Comparison of ENCODE assay signal across 21 cellular contexts in the genomic region with DNA sequence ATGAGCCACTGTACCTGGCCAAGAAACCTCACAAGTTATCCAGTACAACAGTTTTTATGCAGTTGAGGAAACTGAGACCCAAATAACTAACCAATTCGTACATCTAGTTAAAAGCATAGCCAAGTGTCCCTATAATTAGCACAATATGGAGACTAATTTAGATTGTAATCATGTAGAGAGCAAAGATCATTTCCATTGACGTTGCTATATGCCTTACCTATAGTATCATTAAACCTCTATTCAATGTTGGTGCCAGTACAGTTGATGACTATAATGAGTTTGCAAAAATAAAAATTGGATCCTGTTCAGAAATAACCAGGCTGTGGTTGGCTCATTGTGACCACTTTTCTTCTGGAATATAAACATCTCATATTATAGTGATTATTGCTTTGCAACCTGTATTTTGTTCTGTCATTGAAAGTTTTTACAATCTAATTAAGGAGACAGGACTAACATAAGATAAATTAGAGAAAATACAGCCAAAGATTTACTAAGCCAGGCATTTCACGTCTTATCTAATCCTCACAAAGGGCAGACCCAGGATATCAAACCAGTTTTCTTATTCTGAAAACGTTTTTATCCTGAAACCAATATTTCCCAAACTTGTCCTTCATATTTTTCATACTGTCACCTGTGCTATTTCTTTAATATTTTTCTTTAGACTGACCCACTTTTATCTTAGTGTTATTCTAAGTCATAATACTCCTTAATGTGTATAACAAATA.
"Had no signal": no experiment of that assay in that cellular context is flagged by ENCODE, and none has a peak within 500 bp of the region (broad histone marks: within the 10 kb centered on the region; RNA-seq: fewer than 3 reads in every experiment).

No MANE protein-coding gene starts in this region.

- H2AFZ ChIP-seq: hepatocyte had no signal

- DNase-seq: activated CD4-positive, alpha-beta memory T cell treated with anti-CD3 and anti-CD28 coated beads for 36 hours; activated CD4-positive, alpha-beta T cell treated with anti-CD3 and anti-CD28 coated beads for 48 hours; activated effector memory CD4-positive, alpha-beta T cell treated with Interleukin-2 at 50 U/mL for 16 hours; activated naive CD4-positive, alpha-beta T cell treated with anti-CD3 and anti-CD28 coated beads for 36 hours; activated T-cell treated with anti-CD3 and anti-CD28 coated beads, Interleukin-2, amount 50 U/mL, for 72 hours; body of pancreas; dermis blood vessel endothelial cell; effector memory CD8-positive, alpha-beta T cell; glutamatergic neuron; immature natural killer cell; left ventricle myocardium inferior; mammary epithelial cell; naive thymus-derived CD8-positive, alpha-beta T cell; ovary; stimulated activated CD4-positive, alpha-beta T cell treated with anti-CD3 and anti-CD28 coated beads, Interleukin-4, amount 100 ng/mL, for 4 hours; T-helper 17 cell; tibial artery had no signal

- H3K4me2 ChIP-seq: hepatocyte had no signal

- H3K4me3 ChIP-seq: body of pancreas, esophagus muscularis mucosa, hepatocyte, left ventricle myocardium inferior, ovary, prostate gland, tibial artery had no signal

- H3K36me3 ChIP-seq: esophagus muscularis mucosa, left ventricle myocardium inferior, neutrophil, ovary, prostate gland, tibial artery had no signal

- H3K27me3 ChIP-seq: body of pancreas, esophagus muscularis mucosa, hepatocyte, neutrophil, ovary, tibial artery had no signal

- H3K4me1 ChIP-seq: body of pancreas, esophagus muscularis mucosa, prostate gland, tibial artery had no signal

- H3K27ac ChIP-seq: body of pancreas, esophagus muscularis mucosa, hepatocyte, left ventricle myocardium inferior, neutrophil, ovary, prostate gland, tibial artery had no signal

- H3K9me3 ChIP-seq: body of pancreas, esophagus muscularis mucosa, left ventricle myocardium inferior, neutrophil, ovary, prostate gland, tibial artery had no signal
